In the genomic region with DNA sequence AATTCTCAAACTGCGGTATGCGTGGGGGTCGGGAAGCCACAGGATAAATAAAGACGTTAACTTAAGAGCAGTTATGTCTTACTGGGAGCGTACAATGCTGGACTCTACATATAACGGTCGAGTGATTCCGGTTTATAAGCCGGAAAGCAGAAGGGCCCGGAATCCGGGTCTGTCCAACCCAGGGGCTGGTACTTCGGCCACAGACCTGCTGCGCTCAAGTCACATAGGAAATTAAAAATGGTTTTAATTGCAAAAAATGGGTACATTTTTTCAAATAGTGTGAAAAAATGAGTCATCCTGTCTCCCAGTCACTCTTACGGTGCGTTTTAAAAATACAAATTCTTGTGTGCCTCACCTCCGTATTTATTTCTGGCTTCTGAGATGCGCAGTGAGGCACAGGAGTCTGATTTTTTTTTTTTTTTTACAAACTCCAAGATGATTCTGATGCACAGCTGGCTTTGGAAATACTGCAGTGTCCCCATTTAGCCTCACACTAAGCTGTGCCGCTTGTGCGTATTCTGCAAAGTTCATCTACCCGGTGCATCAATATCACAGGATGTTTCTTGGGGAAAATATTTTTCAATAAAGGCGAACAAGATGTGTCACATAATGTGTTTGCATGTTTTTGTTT, we compare ENCODE assay signal across 8 cellular contexts. TPM values are rescaled to one million over a fixed set of nuclear protein-coding genes. Genes with fewer than 3 reads are reported as not detected.
DNase-seq lines count a peak whose midpoint lies in the region; ATAC-seq and TF ChIP-seq lines count a peak whose summit lies in the region.

No MANE protein-coding gene starts in this region.

- peak overlapping the region; percentile 88 for H3K27ac Mint-ChIP-seq in activated CD4-positive, alpha-beta T cell treated with anti-CD3 and anti-CD28 coated beads, Interleukin-2, amount 10 ng/mL, durations not matched to agents 24 days and 14 days
- H3K27ac Mint-ChIP-seq in central memory CD8-positive, alpha-beta T cell (ENCODE audit: low read depth), result peak overlapping the region; percentile 96
- peak overlapping the region; percentile 98 for H3K27ac Mint-ChIP-seq in memory B cell

- H3K27ac ChIP-seq in KMS-11 (peak overlapping the region; percentile 98; the same call in 1 of the 2 replicates), upper lobe of left lung (peak overlapping the region; percentile 98 to 100 (median 100))

- peak overlapping the region; percentile 63 for H2AFZ ChIP-seq in KMS-11 (ENCODE audit: low read depth)

- intact Hi-C loops in activated CD4-positive, alpha-beta T cell treated with anti-CD3 and anti-CD28 coated beads, Interleukin-2, amount 10 ng/mL, durations not matched to agents 24 days and 14 days (cut with micrococcal nuclease), result loop anchor here (1.0 to 2.0 kb wide), 7 partner anchors 24 to 154 kb away; a partner anchor contains a TSS

- peaks cover 7% of the 10 kb centered on the region; the same call in 1 of the 2 replicates for H3K79me2 ChIP-seq in KMS-11 (ENCODE audit: insufficient read depth, low read depth)

- peak; percentile 13 for ATAC-seq in central memory CD8-positive, alpha-beta T cell (replicated peaks; ENCODE audit: extremely low read depth, poor library complexity, severe bottlenecking)
- no peak for ATAC-seq in memory B cell (ENCODE audit: low read depth)
- peak; percentile 30 to 37 for ATAC-seq in upper lobe of left lung (ENCODE audit: low FRiP score in 2 of 2)

- H3K4me2 ChIP-seq in KMS-11, result peak overlapping the region; percentile 97

- no peaks in the 10 kb centered on the region for H3K9me3 ChIP-seq in upper lobe of left lung

- H4K20me1 ChIP-seq in KMS-11 (ENCODE audit: insufficient read depth), result no peaks in the 10 kb centered on the region

- 9 to 11% methylated on average over 21 of the region's 21 CpGs for WGBS in upper lobe of left lung, 2 donors

- no peaks in the 10 kb centered on the region for H3K9me3 Mint-ChIP-seq in activated CD4-positive, alpha-beta T cell treated with anti-CD3 and anti-CD28 coated beads, Interleukin-2, amount 10 ng/mL, durations not matched to agents 24 days and 14 days
- no peaks in the 10 kb centered on the region for H3K9me3 Mint-ChIP-seq in central memory CD8-positive, alpha-beta T cell
- no peaks in the 10 kb centered on the region for H3K9me3 Mint-ChIP-seq in memory B cell

- TF ChIP-seq CTCF in KMS-11 (conservative IDR thresholded peaks at IDR 0.05; ENCODE audit: low read depth, low read length) (no peak), upper lobe of left lung (IDR thresholded peaks at IDR 0.05) (no peak)

- no peak for DNase-seq in activated CD4-positive, alpha-beta T cell treated with anti-CD3 and anti-CD28 coated beads, Interleukin-2, amount 10 ng/mL, durations not matched to agents 24 days and 14 days
- no peak for DNase-seq in activated CD4-positive, alpha-beta T cell treated with anti-CD3 and anti-CD28 coated beads for 1 hour
- DNase-seq in central memory CD8-positive, alpha-beta T cell (ENCODE audit: low spot score in 2 of 2), result no peak
- DNase-seq in memory B cell (ENCODE audit: low spot score in 2 of 2) (no peak), upper lobe of left lung (no peak), iPS-NIHi11 (ENCODE audit: low spot score) (no peak), NCI-H1694 treated with DMSO at 0.1 percent for 48 hours (lab: John Stamatoyannopoulos, UW) (no peak)

- H3K36me3 ChIP-seq in KMS-11 (ENCODE audit: insufficient read depth), result 0 out of 2 replicates have a peak, but pooled peaks cover 3% of the 10 kb centered on the region
- peaks cover 25 to 39% (median 36%) of the 10 kb centered on the region in 4 donors for H3K36me3 ChIP-seq in upper lobe of left lung

- H3K4me1 Mint-ChIP-seq in activated CD4-positive, alpha-beta T cell treated with anti-CD3 and anti-CD28 coated beads, Interleukin-2, amount 10 ng/mL, durations not matched to agents 24 days and 14 days, result peaks cover 21% of the 10 kb centered on the region
- peaks cover 22% of the 10 kb centered on the region for H3K4me1 Mint-ChIP-seq in central memory CD8-positive, alpha-beta T cell
- peaks cover 5% of the 10 kb centered on the region for H3K4me1 Mint-ChIP-seq in memory B cell

- no peaks in the 10 kb centered on the region for H3K27me3 Mint-ChIP-seq in activated CD4-positive, alpha-beta T cell treated with anti-CD3 and anti-CD28 coated beads, Interleukin-2, amount 10 ng/mL, durations not matched to agents 24 days and 14 days
- H3K27me3 Mint-ChIP-seq in central memory CD8-positive, alpha-beta T cell, result no peaks in the 10 kb centered on the region
- H3K27me3 Mint-ChIP-seq in memory B cell, result no peaks in the 10 kb centered on the region

- TF ChIP-seq EP300 in upper lobe of left lung (IDR thresholded peaks at IDR 0.05), result no peak

- TF ChIP-seq POLR2A in upper lobe of left lung (IDR thresholded peaks at IDR 0.05), result no peak

- H3K4me1 ChIP-seq in KMS-11 (ENCODE audit: low read depth, poor library complexity, severe bottlenecking), result peaks cover 13% of the 10 kb centered on the region
- H3K4me1 ChIP-seq in upper lobe of left lung, result peaks cover 17 to 33% (median 21%) of the 10 kb centered on the region in 4 donors

- peaks cover 28% of the 10 kb centered on the region for H3K36me3 Mint-ChIP-seq in activated CD4-positive, alpha-beta T cell treated with anti-CD3 and anti-CD28 coated beads, Interleukin-2, amount 10 ng/mL, durations not matched to agents 24 days and 14 days (ENCODE audit: low read depth)
- H3K36me3 Mint-ChIP-seq in central memory CD8-positive, alpha-beta T cell (ENCODE audit: insufficient read depth), result peaks cover 45% of the 10 kb centered on the region
- H3K36me3 Mint-ChIP-seq in memory B cell, result peaks cover 17% of the 10 kb centered on the region

- no peaks in the 10 kb centered on the region for H3K27me3 ChIP-seq in KMS-11 (ENCODE audit: insufficient read depth, low read depth)
- no peaks in the 10 kb centered on the region for H3K27me3 ChIP-seq in upper lobe of left lung

- H3K4me3 Mint-ChIP-seq in activated CD4-positive, alpha-beta T cell treated with anti-CD3 and anti-CD28 coated beads, Interleukin-2, amount 10 ng/mL, durations not matched to agents 24 days and 14 days, result peak overlapping the region; percentile 99
- H3K4me3 Mint-ChIP-seq in central memory CD8-positive, alpha-beta T cell, result peak overlapping the region; percentile 98
- peak overlapping the region; percentile 93 for H3K4me3 Mint-ChIP-seq in memory B cell

- peak overlapping the region; percentile 99; the same call in 1 of the 2 replicates for H3K9ac ChIP-seq in KMS-11

- H3K4me3 ChIP-seq in KMS-11 (IDR thresholded peaks at IDR 0.05; ENCODE audit: insufficient read depth, low read depth, low read length) (no peak overlapping the region), upper lobe of left lung (peak overlapping the region; percentile 41 to 75 (median 68))

RNA-seq across cellular contexts. Expression of a gene that starts 1.0 kb away (rescaled TPM):
- total RNA-seq in activated CD4-positive, alpha-beta T cell treated with anti-CD3 and anti-CD28 coated beads, Interleukin-2, amount 10 ng/mL, durations not matched to agents 24 days and 14 days, result 26.1 and 27.8 TPM in 2 replicates
- 10 to 100 TPM; 41.7 to 59.7 (median 47.1) TPM for total RNA-seq in upper lobe of left lung

RNA-seq across cellular contexts. Expression of a gene that starts 23.6 kb away (rescaled TPM):
- total RNA-seq in activated CD4-positive, alpha-beta T cell treated with anti-CD3 and anti-CD28 coated beads, Interleukin-2, amount 10 ng/mL, durations not matched to agents 24 days and 14 days, result 3.2 and 4.0 TPM in 2 replicates
- 100 to 1,000 TPM in 2 of 6 donors, 10 to 100 TPM in 4; 28.9 to 169 (median 57.8) TPM for total RNA-seq in upper lobe of left lung

RNA-seq across cellular contexts. Expression of a gene that starts 36.5 kb away (rescaled TPM):
- total RNA-seq in activated CD4-positive, alpha-beta T cell treated with anti-CD3 and anti-CD28 coated beads, Interleukin-2, amount 10 ng/mL, durations not matched to agents 24 days and 14 days, result 37.5 and 39.5 TPM in 2 replicates
- 10 to 100 TPM; 17.4 to 41.9 (median 23.0) TPM for total RNA-seq in upper lobe of left lung

RNA-seq across cellular contexts. Expression of a gene that starts 44.4 kb away (rescaled TPM):
- 48.7 and 50.8 TPM in 2 replicates for total RNA-seq in activated CD4-positive, alpha-beta T cell treated with anti-CD3 and anti-CD28 coated beads, Interleukin-2, amount 10 ng/mL, durations not matched to agents 24 days and 14 days
- 100 to 1,000 TPM; 109 to 176 (median 155) TPM for total RNA-seq in upper lobe of left lung

RNA-seq across cellular contexts. Expression of a gene that starts 44.5 kb away (rescaled TPM):
- 2.0 and 2.4 TPM in 2 replicates for total RNA-seq in activated CD4-positive, alpha-beta T cell treated with anti-CD3 and anti-CD28 coated beads, Interleukin-2, amount 10 ng/mL, durations not matched to agents 24 days and 14 days
- 10 to 100 TPM in 1 of 6 donors, 1 to 10 TPM in 5; 3.9 to 31.4 (median 5.5) TPM for total RNA-seq in upper lobe of left lung
